ENCODE assay signal across 4 cellular contexts in genomic region chr19:34871911-34872310, GRCh38.
A peak's percentile ranks its signal among the peaks of the same experiment; 100 is the strongest.
DNase-seq lines count a peak whose midpoint lies in the region; FAIRE-seq and TF ChIP-seq lines count a peak whose summit lies in the region.
"Not testable (repeated sequence)": the region's sequence is repeated elsewhere in the genome, so short reads cannot be mapped to it uniquely, and the experiment has no call there.

No MANE protein-coding gene starts in this region.

- FAIRE-seq in D721Med (lab: Jason Lieb, UNC) = peak; percentile 88

- not testable (repeated sequence) for TF ChIP-seq CTCF in D721Med (IDR thresholded peaks at IDR 0.05; ENCODE audit: insufficient read depth, missing control alignments); WERI-Rb-1 (IDR thresholded peaks at IDR 0.05; ENCODE audit: low read depth, low read length)

- not testable (repeated sequence) for H3K27me3 ChIP-seq in WERI-Rb-1 (ENCODE audit: insufficient read depth, low read depth, severe bottlenecking)

- not testable (repeated sequence) for H3K36me3 ChIP-seq in WERI-Rb-1

- not testable (repeated sequence) for DNase-seq in D721Med (ENCODE audit: insufficient read length, low spot score)
- DNase-seq in NCI-H2171 treated with DMSO at 0.1 percent for 48 hours (lab: John Stamatoyannopoulos, UW) (peak; percentile 6), NCI-H82 (lab: John Stamatoyannopoulos, UW) (peak; percentile 96), WERI-Rb-1 (peak; percentile 89)

- not testable (repeated sequence) for H3K9me3 ChIP-seq in WERI-Rb-1 (ENCODE audit: severe bottlenecking)

- H3K27ac ChIP-seq in WERI-Rb-1 = peak overlapping the region; percentile 92

- H3K4me3 ChIP-seq in WERI-Rb-1 (ENCODE audit: low read depth, low read length) = not testable (repeated sequence)
